11 cellular contexts compared by ENCODE assay signal in genomic region chr9:107348836-107349235, GRCh38.
"Had no signal": no experiment of that assay in that cellular context is flagged by ENCODE, and none has a peak within 500 bp of the region (broad histone marks: within the 10 kb centered on the region; RNA-seq: fewer than 3 reads in every experiment).

No MANE protein-coding gene starts in this region.

- H3K27ac ChIP-seq: hepatocyte, stomach, thoracic aorta had no signal

- FAIRE-seq: small intestine had no signal

- H3K27me3 ChIP-seq: hepatocyte had no signal

- H3K36me3 ChIP-seq: stomach, thoracic aorta had no signal

- H3K9me3 Mint-ChIP-seq: activated T-cell treated with anti-CD3 and anti-CD28 coated beads, Interleukin-2, amount 50 U/mL, for 4 hours had no signal

- H3K4me3 ChIP-seq: hepatocyte, lung, stomach, thoracic aorta had no signal

- ATAC-seq: activated CD4-positive, alpha-beta T cell treated with anti-CD3 and anti-CD28 coated beads for 36 hours; activated T-cell treated with anti-CD3 and anti-CD28 coated beads, Interleukin-2, amount 50 U/mL, for 4 hours had no signal

- DNase-seq: activated CD4-positive, alpha-beta T cell treated with anti-CD3 and anti-CD28 coated beads for 36 hours; activated effector memory CD4-positive, alpha-beta T cell treated with anti-CD3 and anti-CD28 coated beads, Interleukin-2, amount 50 U/mL, for 16 hours; activated naive CD8-positive, alpha-beta T cell treated with anti-CD3 and anti-CD28 coated beads for 36 hours; activated T-cell treated with anti-CD3 and anti-CD28 coated beads, Interleukin-2, amount 50 U/mL, for 4 hours; naive B cell; small intestine; stomach; T-helper 9 cell had no signal

- H3K4me3 Mint-ChIP-seq: activated CD4-positive, alpha-beta T cell treated with anti-CD3 and anti-CD28 coated beads for 36 hours; activated naive CD8-positive, alpha-beta T cell treated with anti-CD3 and anti-CD28 coated beads for 36 hours; activated T-cell treated with anti-CD3 and anti-CD28 coated beads, Interleukin-2, amount 50 U/mL, for 4 hours had no signal

- H3K9me3 ChIP-seq: thoracic aorta had no signal

- H3K36me3 Mint-ChIP-seq: activated naive CD8-positive, alpha-beta T cell treated with anti-CD3 and anti-CD28 coated beads for 36 hours; naive B cell had no signal

- H3K27ac Mint-ChIP-seq: activated CD4-positive, alpha-beta T cell treated with anti-CD3 and anti-CD28 coated beads for 36 hours; activated naive CD8-positive, alpha-beta T cell treated with anti-CD3 and anti-CD28 coated beads for 36 hours had no signal

- H3K4me1 Mint-ChIP-seq: activated naive CD8-positive, alpha-beta T cell treated with anti-CD3 and anti-CD28 coated beads for 36 hours had no signal

- H3K4me1 ChIP-seq: stomach had no signal
